In the genomic region with DNA sequence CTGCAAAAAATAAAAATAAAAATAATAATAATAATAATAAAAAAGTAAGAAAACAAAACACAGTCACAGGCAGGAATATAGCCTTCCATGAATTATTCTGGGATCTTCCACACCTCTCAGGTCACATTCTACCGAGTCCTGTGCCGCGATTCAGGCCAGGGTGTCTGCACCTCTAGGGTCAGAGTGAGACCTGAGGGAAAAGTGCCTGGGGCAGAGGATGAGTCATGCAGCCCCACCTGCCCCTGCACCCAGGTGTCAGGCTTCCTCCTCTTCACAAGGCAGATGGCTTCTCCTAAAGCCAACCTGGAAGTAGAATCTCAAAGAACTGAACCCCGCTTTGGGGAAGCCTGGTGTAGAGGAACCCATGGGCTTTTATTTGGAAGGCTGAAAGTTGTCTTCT, we compare ENCODE assay signal across 19 cellular contexts.
"Had no signal": no experiment of that assay in that cellular context is flagged by ENCODE, and none has a peak within 500 bp of the region (broad histone marks: within the 10 kb centered on the region; RNA-seq: fewer than 3 reads in every experiment).

No MANE protein-coding gene starts in this region.

- H3K36me3 ChIP-seq: cardiac muscle cell, neural progenitor cell, vagina had no signal

- DNase-seq: activated CD4-positive, alpha-beta T cell treated with anti-CD3 and anti-CD28 coated beads for 1 hour; activated CD4-positive, alpha-beta T cell treated with anti-CD3 and anti-CD28 coated beads, Interleukin-2, amount 50 U/mL, for 1 hour; activated CD8-positive, alpha-beta T cell treated with anti-CD3 and anti-CD28 coated beads, Interleukin-2, amount 10 ng/mL, durations not matched to agents 7 days and 5 days; activated gamma-delta T cell; activated naive CD4-positive, alpha-beta T cell treated with anti-CD3 and anti-CD28 coated beads, Interleukin-2, amount 50 U/mL, for 16 hours; activated naive CD8-positive, alpha-beta T cell treated with anti-CD3 and anti-CD28 coated beads, Interleukin-2, amount 50 U/mL, for 24 hours; body of pancreas; effector CD4-positive, alpha-beta T cell; heart right ventricle; naive B cell; small intestine; stimulated activated CD4-positive, alpha-beta T cell treated with anti-CD3 and anti-CD28 coated beads, Interleukin-2, amount 100 ng/mL, for 24 hours; stomach had no signal

- H3K27ac ChIP-seq: body of pancreas, cardiac muscle cell, heart right ventricle, neural progenitor cell, stomach, vagina had no signal

- H3K4me1 ChIP-seq: body of pancreas, neural progenitor cell, stomach, vagina had no signal

- H3K27me3 ChIP-seq: body of pancreas, cardiac muscle cell, heart right ventricle, neural progenitor cell, stomach, vagina had no signal

- H3K4me3 ChIP-seq: body of pancreas, cardiac muscle cell, heart right ventricle, lung, neural progenitor cell, stomach, vagina had no signal

- ATAC-seq: activated CD8-positive, alpha-beta T cell treated with anti-CD3 and anti-CD28 coated beads, Interleukin-2, amount 10 ng/mL, durations not matched to agents 7 days and 5 days; activated naive CD8-positive, alpha-beta T cell treated with anti-CD3 and anti-CD28 coated beads, Interleukin-2, amount 50 U/mL, for 24 hours; body of pancreas; heart right ventricle; sciatic nerve; stimulated activated memory B cell treated with anti-CD40 and anti-IgM and Interleukin-4, amounts not matched to agents 10 μg/mL and 1 μg/mL and 100 μg/mL, for 72 hours had no signal

- H3K9me3 ChIP-seq: body of pancreas, heart right ventricle, stomach, vagina had no signal
